Comparison of ENCODE assay signal across 8 cellular contexts in the genomic region with DNA sequence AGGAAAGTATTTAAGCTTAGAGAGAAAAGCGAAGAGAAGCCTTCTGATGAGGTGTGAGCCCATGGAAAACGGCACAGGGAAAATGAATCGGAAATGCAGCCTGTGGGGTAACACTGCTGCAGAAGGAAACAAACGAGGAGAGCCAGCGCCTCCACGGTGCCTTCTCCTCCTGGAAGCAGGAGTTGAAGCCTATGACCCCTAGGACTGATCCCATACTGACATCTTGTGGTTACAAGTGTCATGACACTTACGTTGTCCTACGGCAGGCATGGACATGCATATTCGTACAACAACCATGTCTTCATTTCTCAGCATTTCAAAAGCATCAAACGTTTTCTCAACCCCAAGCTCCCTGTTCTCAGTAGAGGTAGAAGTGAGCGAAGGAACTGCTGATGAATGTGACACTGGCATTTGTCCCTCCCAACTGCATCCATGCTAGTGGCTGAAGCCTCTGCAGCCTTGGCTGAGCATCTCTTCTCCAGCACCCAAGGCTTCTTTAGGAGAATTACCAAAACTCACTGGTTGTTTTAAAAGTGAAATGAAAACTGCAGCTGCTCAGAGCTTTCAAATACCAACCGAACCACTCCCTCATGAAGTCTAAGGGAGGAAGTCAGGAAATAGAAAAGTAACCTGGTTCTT.
DNase-seq lines count a peak whose midpoint lies in the region; ATAC-seq and TF ChIP-seq lines count a peak whose summit lies in the region.

No MANE protein-coding gene starts in this region.

- no peaks in the 10 kb centered on the region for H3K9me3 Mint-ChIP-seq in activated naive CD8-positive, alpha-beta T cell treated with anti-CD3 and anti-CD28 coated beads for 36 hours

- no peak overlapping the region for H2BK5ac ChIP-seq in trophoblast cell (ENCODE audit: low read depth, low read length, poor library complexity)

- no peak overlapping the region for H3K4ac ChIP-seq in trophoblast cell (ENCODE audit: low read depth, low read length)

- no peaks in the 10 kb centered on the region for H3K36me3 ChIP-seq in OCI-LY1 (ENCODE audit: insufficient read depth, low read length)
- H3K36me3 ChIP-seq in trophoblast cell (ENCODE audit: control insufficient read depth in 1 of 2, insufficient read depth in 2 of 2, low read length in 2 of 2): no peaks in the 10 kb centered on the region

- peak; percentile 99 for TF ChIP-seq RAD21 in Ishikawa (IDR thresholded peaks at IDR 0.05; ENCODE audit: low read depth)

- peak; percentile 88 for DNase-seq in D341Med (ENCODE audit: low spot score)
- DNase-seq in activated naive CD8-positive, alpha-beta T cell treated with anti-CD3 and anti-CD28 coated beads for 36 hours: peak; percentile 14
- DNase-seq in Right ventricle myocardium superior: peak; percentile 73
- DNase-seq in trophoblast cell: peak; percentile 44 to 84

- peaks cover 8% of the 10 kb centered on the region for H3K27me3 Mint-ChIP-seq in activated naive CD8-positive, alpha-beta T cell treated with anti-CD3 and anti-CD28 coated beads for 36 hours

- no peak overlapping the region for H3K27ac Mint-ChIP-seq in activated naive CD8-positive, alpha-beta T cell treated with anti-CD3 and anti-CD28 coated beads for 36 hours

- peak; percentile 90 for ATAC-seq in GM19455 (IDR thresholded peaks at IDR 0.05; ENCODE audit: unreplicated experiment)
- peak; percentile 76 for ATAC-seq in Right ventricle myocardium superior (ENCODE audit: poor library complexity)
- no peak for ATAC-seq in GM19023 (IDR thresholded peaks at IDR 0.05; ENCODE audit: unreplicated experiment)

- TF ChIP-seq EP300 in Ishikawa (IDR thresholded peaks at IDR 0.05; ENCODE audit: borderline replicate concordance): no peak

- no peak overlapping the region for H3K14ac ChIP-seq in trophoblast cell (ENCODE audit: low read length)

- H4K20me1 ChIP-seq in OCI-LY1 (ENCODE audit: insufficient read depth, low read length): no peaks in the 10 kb centered on the region

- no peak overlapping the region for H3K4me3 ChIP-seq in OCI-LY1 (ENCODE audit: low read depth, low read length, poor library complexity, severe bottlenecking)
- no peak overlapping the region for H3K4me3 ChIP-seq in trophoblast cell (ENCODE audit: low read depth, low read length)

- H2AK5ac ChIP-seq in trophoblast cell (ENCODE audit: low read length): no peak overlapping the region

- H3K27me3 ChIP-seq in OCI-LY1 (ENCODE audit: insufficient read depth, low read length): no peaks in the 10 kb centered on the region
- no peaks in the 10 kb centered on the region for H3K27me3 ChIP-seq in trophoblast cell (ENCODE audit: insufficient read depth, low read length)

- H3K4me1 ChIP-seq in OCI-LY1 (ENCODE audit: insufficient read depth, low read length, severe bottlenecking) (no peaks in the 10 kb centered on the region), trophoblast cell (ENCODE audit: control insufficient read depth in 1 of 2, insufficient read depth in 2 of 2, low read length in 2 of 2) (no peaks in the 10 kb centered on the region)

- H4K91ac ChIP-seq in trophoblast cell (ENCODE audit: low read depth, low read length): no peak overlapping the region

- no peak overlapping the region for H3K23ac ChIP-seq in trophoblast cell (ENCODE audit: low read length)

- H4K8ac ChIP-seq in trophoblast cell (ENCODE audit: low read depth, low read length): no peak overlapping the region

- intact Hi-C loops in Right ventricle myocardium superior (cut with DNase I): loop anchor here (10.0 kb wide), 1 partner anchor 826 kb away; no protein-coding TSS in a partner anchor

- H3K79me1 ChIP-seq in trophoblast cell (ENCODE audit: low read length): no peaks in the 10 kb centered on the region

- H2BK12ac ChIP-seq in trophoblast cell (ENCODE audit: low read length): no peak overlapping the region

- no peak overlapping the region for H2AFZ ChIP-seq in OCI-LY1 (ENCODE audit: low read length)
- H2AFZ ChIP-seq in trophoblast cell (ENCODE audit: insufficient read depth, low read length, poor library complexity): no peak overlapping the region

- no peak overlapping the region for H4K12ac ChIP-seq in trophoblast cell (ENCODE audit: low read depth, low read length)

- no peak overlapping the region for H3K4me3 Mint-ChIP-seq in activated naive CD8-positive, alpha-beta T cell treated with anti-CD3 and anti-CD28 coated beads for 36 hours

- H3K9ac ChIP-seq in OCI-LY1 (ENCODE audit: low read length) (no peak overlapping the region), trophoblast cell (ENCODE audit: low read length) (no peak overlapping the region)

- H3F3A ChIP-seq in OCI-LY1 (ENCODE audit: insufficient read depth, low read length): no peaks in the 10 kb centered on the region

- no peaks in the 10 kb centered on the region for H3K36me3 Mint-ChIP-seq in activated naive CD8-positive, alpha-beta T cell treated with anti-CD3 and anti-CD28 coated beads for 36 hours

- H3K27ac ChIP-seq in OCI-LY1 (ENCODE audit: low read depth, low read length, poor library complexity, severe bottlenecking) (no peak overlapping the region), trophoblast cell (ENCODE audit: low read depth, low read length) (no peak overlapping the region)

- TF ChIP-seq CTCF in OCI-LY1 (IDR thresholded peaks at IDR 0.05; ENCODE audit: low read length): peak; percentile 98

- no peaks in the 10 kb centered on the region for H3K79me2 ChIP-seq in OCI-LY1 (ENCODE audit: insufficient read depth, low read length)
- H3K79me2 ChIP-seq in trophoblast cell (ENCODE audit: control insufficient read depth, insufficient read depth, low read length, poor library complexity): no peaks in the 10 kb centered on the region

- no peak overlapping the region for H3K18ac ChIP-seq in trophoblast cell (ENCODE audit: low read length)

- peaks cover 4% of the 10 kb centered on the region for H3K4me1 Mint-ChIP-seq in activated naive CD8-positive, alpha-beta T cell treated with anti-CD3 and anti-CD28 coated beads for 36 hours

- no peak overlapping the region for H3K4me2 ChIP-seq in OCI-LY1 (ENCODE audit: low read length)
- no peak overlapping the region for H3K4me2 ChIP-seq in trophoblast cell (ENCODE audit: low read length)

- no peaks in the 10 kb centered on the region for H3K9me2 ChIP-seq in OCI-LY1 (ENCODE audit: low read depth, low read length)

- H3K9me3 ChIP-seq in OCI-LY1 (ENCODE audit: low read length): no peaks in the 10 kb centered on the region
- H3K9me3 ChIP-seq in trophoblast cell (ENCODE audit: insufficient read depth, low read depth, low read length): peaks cover 6% of the 10 kb centered on the region

- no CpG with 5 or more reads among the region's 12 CpGs for WGBS in trophoblast cell (ENCODE audit: extremely low coverage, insufficient coverage, insufficient read length)

- H2BK120ac ChIP-seq in trophoblast cell (ENCODE audit: insufficient read depth, low read length, poor library complexity): no peak overlapping the region

TF ChIP-seq in Ishikawa, 13 proteins besides CTCF, POLR2A, EP300 and RAD21:
- TF ChIP-seq MAX (IDR thresholded peaks at IDR 0.05) (0 out of 2 replicates have a peak, but pooled peaks have one; percentile 18), CEBPB (IDR thresholded peaks at IDR 0.05) (no peak), USF1 (IDR thresholded peaks at IDR 0.05) (no peak), FOXM1 (IDR thresholded peaks at IDR 0.05; ENCODE audit: borderline replicate concordance, low read depth) (no peak), TAF1 (IDR thresholded peaks at IDR 0.05; ENCODE audit: low read depth) (no peak), CREB1 (IDR thresholded peaks at IDR 0.05; ENCODE audit: low read depth) (no peak)
- TF ChIP-seq, protein P1, sequence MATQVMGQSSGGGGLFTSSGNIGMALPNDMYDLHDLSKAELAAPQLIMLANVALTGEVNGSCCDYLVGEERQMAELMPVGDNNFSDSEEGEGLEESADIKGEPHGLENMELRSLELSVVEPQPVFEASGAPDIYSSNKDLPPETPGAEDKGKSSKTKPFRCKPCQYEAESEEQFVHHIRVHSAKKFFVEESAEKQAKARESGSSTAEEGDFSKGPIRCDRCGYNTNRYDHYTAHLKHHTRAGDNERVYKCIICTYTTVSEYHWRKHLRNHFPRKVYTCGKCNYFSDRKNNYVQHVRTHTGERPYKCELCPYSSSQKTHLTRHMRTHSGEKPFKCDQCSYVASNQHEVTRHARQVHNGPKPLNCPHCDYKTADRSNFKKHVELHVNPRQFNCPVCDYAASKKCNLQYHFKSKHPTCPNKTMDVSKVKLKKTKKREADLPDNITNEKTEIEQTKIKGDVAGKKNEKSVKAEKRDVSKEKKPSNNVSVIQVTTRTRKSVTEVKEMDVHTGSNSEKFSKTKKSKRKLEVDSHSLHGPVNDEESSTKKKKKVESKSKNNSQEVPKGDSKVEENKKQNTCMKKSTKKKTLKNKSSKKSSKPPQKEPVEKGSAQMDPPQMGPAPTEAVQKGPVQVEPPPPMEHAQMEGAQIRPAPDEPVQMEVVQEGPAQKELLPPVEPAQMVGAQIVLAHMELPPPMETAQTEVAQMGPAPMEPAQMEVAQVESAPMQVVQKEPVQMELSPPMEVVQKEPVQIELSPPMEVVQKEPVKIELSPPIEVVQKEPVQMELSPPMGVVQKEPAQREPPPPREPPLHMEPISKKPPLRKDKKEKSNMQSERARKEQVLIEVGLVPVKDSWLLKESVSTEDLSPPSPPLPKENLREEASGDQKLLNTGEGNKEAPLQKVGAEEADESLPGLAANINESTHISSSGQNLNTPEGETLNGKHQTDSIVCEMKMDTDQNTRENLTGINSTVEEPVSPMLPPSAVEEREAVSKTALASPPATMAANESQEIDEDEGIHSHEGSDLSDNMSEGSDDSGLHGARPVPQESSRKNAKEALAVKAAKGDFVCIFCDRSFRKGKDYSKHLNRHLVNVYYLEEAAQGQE (IDR thresholded peaks at IDR 0.05; ENCODE audit: low read depth): no peak

Comparison
In these comparisons a context has a peak if more than half of its experiments do, and no peak if none do; other contexts are left out.
1. DNase-seq: peak in every context shown above with its lines; median percentile 88 in D341Med; 73 in Right ventricle myocardium superior; 64 in trophoblast cell; 14 in activated naive CD8-positive, alpha-beta T cell treated with anti-CD3 and anti-CD28 coated beads for 36 hours.